17 cellular contexts compared by ENCODE assay signal in the genomic region with DNA sequence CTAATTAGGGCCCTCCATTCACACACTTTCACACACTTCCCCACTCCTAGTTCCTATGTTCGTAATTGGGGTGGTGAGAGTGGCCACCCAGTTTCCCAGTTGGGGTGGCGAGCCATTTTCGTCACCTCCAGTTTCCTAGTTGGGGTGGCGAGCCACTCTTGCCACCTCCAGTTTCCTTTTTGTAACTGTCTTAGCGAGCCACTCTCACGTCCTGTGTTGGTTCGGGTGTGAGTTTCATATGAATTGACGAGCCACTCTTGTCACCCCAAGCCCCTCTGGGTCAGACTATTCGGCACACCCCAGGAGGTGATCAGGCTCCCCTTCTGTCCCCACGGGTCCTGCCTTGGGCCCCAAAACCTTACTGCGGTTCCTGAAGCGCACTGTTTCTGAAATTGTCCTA. TPM values are rescaled to one million over a fixed set of nuclear protein-coding genes. Genes with fewer than 3 reads are reported as not detected.
A peak's percentile ranks its signal among the peaks of the same experiment; 100 is the strongest.
DNase-seq lines count a peak whose midpoint lies in the region; ATAC-seq and TF ChIP-seq lines count a peak whose summit lies in the region.
"Had no signal": no experiment of that assay in that cellular context is flagged by ENCODE, and none has a peak within 500 bp of the region (broad histone marks: within the 10 kb centered on the region; RNA-seq: fewer than 3 reads in every experiment).

No MANE protein-coding gene starts in this region.

- no peak overlapping the region for H3K4me3 ChIP-seq in lower leg skin (ENCODE audit: low read depth, poor library complexity, severe bottlenecking)
- H3K4me3 ChIP-seq: Peyer's patch, SJCRH30 had no signal

- TF ChIP-seq CTCF in lower leg skin (IDR thresholded peaks at IDR 0.05), result no peak

- peaks cover 2% of the 10 kb centered on the region for H3K4me1 Mint-ChIP-seq in activated naive CD8-positive, alpha-beta T cell treated with anti-CD3 and anti-CD28 coated beads for 36 hours
- H3K4me1 Mint-ChIP-seq in activated naive CD8-positive, alpha-beta T cell treated with anti-CD3 and anti-CD28 coated beads, Interleukin-2, amount 50 U/mL, for 24 hours, result no peaks in the 10 kb centered on the region
- H3K4me1 Mint-ChIP-seq in central memory CD8-positive, alpha-beta T cell, result peaks cover 11% of the 10 kb centered on the region
- peaks cover 11 to 16% of the 10 kb centered on the region in 2 donors for H3K4me1 Mint-ChIP-seq in natural killer cell treated with Interleukin-12 subunit alpha and Interleukin-12 subunit beta and Interleukin-15 and Interleukin-18, amount 100 ng/mL, for 72 hours (ENCODE audit: low read depth in 2 of 2)

- no peak for DNase-seq in activated naive CD8-positive, alpha-beta T cell treated with anti-CD3 and anti-CD28 coated beads for 36 hours
- no peak for DNase-seq in activated naive CD8-positive, alpha-beta T cell treated with anti-CD3 and anti-CD28 coated beads, Interleukin-2, amount 50 U/mL, for 24 hours
- DNase-seq in central memory CD8-positive, alpha-beta T cell (ENCODE audit: low spot score in 2 of 2), result no peak
- DNase-seq in natural killer cell treated with Interleukin-12 subunit alpha and Interleukin-12 subunit beta and Interleukin-15 and Interleukin-18, amount 100 ng/mL, for 72 hours (ENCODE audit: low spot score), result no peak
- DNase-seq in NCI-H1694 (lab: John Stamatoyannopoulos, UW) (no peak), lower leg skin (ENCODE audit: low spot score in 2 of 2) (no peak), SIG-M5 treated with dmso at 0.1 percent for 504 hours (lab: John Stamatoyannopoulos, UW; ENCODE audit: unreplicated experiment) (no peak)
- DNase-seq: CD4-positive, CD25-positive, alpha-beta regulatory T cell; COR-L47; DMS79; IMR-90; NCI-H1105 treated with DMSO at 0.1 percent for 48 hours; NCI-H2081 treated with DMSO at 0.1 percent for 48 hours; NCI-H446; NCI-H526; Peyer's patch; SJCRH30 had no signal

- peaks cover 2% of the 10 kb centered on the region for H3K9me3 Mint-ChIP-seq in activated naive CD8-positive, alpha-beta T cell treated with anti-CD3 and anti-CD28 coated beads for 36 hours
- H3K9me3 Mint-ChIP-seq in activated naive CD8-positive, alpha-beta T cell treated with anti-CD3 and anti-CD28 coated beads, Interleukin-2, amount 50 U/mL, for 24 hours, result no peaks in the 10 kb centered on the region
- H3K9me3 Mint-ChIP-seq in central memory CD8-positive, alpha-beta T cell, result no peaks in the 10 kb centered on the region
- H3K9me3 Mint-ChIP-seq in natural killer cell treated with Interleukin-12 subunit alpha and Interleukin-12 subunit beta and Interleukin-15 and Interleukin-18, amount 100 ng/mL, for 72 hours, result no peaks in the 10 kb centered on the region

- H3K36me3 Mint-ChIP-seq in activated naive CD8-positive, alpha-beta T cell treated with anti-CD3 and anti-CD28 coated beads for 36 hours, result peaks cover 29% of the 10 kb centered on the region
- H3K36me3 Mint-ChIP-seq in activated naive CD8-positive, alpha-beta T cell treated with anti-CD3 and anti-CD28 coated beads, Interleukin-2, amount 50 U/mL, for 24 hours (ENCODE audit: low read depth), result peaks cover 37% of the 10 kb centered on the region
- peaks cover 49% of the 10 kb centered on the region for H3K36me3 Mint-ChIP-seq in central memory CD8-positive, alpha-beta T cell (ENCODE audit: insufficient read depth)
- peaks cover 22% of the 10 kb centered on the region for H3K36me3 Mint-ChIP-seq in natural killer cell treated with Interleukin-12 subunit alpha and Interleukin-12 subunit beta and Interleukin-15 and Interleukin-18, amount 100 ng/mL, for 72 hours

- no peaks in the 10 kb centered on the region for H3K27me3 Mint-ChIP-seq in activated naive CD8-positive, alpha-beta T cell treated with anti-CD3 and anti-CD28 coated beads for 36 hours
- H3K27me3 Mint-ChIP-seq in activated naive CD8-positive, alpha-beta T cell treated with anti-CD3 and anti-CD28 coated beads, Interleukin-2, amount 50 U/mL, for 24 hours, result no peaks in the 10 kb centered on the region
- no peaks in the 10 kb centered on the region for H3K27me3 Mint-ChIP-seq in central memory CD8-positive, alpha-beta T cell
- H3K27me3 Mint-ChIP-seq in natural killer cell treated with Interleukin-12 subunit alpha and Interleukin-12 subunit beta and Interleukin-15 and Interleukin-18, amount 100 ng/mL, for 72 hours, result no peaks in the 10 kb centered on the region
- H3K27me3 Mint-ChIP-seq: CD4-positive, CD25-positive, alpha-beta regulatory T cell had no signal

- TF ChIP-seq POLR2A in lower leg skin (IDR thresholded peaks at IDR 0.05), result no peak

- H3K27ac Mint-ChIP-seq in activated naive CD8-positive, alpha-beta T cell treated with anti-CD3 and anti-CD28 coated beads for 36 hours, result peak overlapping the region; percentile 73
- H3K27ac Mint-ChIP-seq in activated naive CD8-positive, alpha-beta T cell treated with anti-CD3 and anti-CD28 coated beads, Interleukin-2, amount 50 U/mL, for 24 hours, result no peak overlapping the region
- peak overlapping the region; percentile 56 for H3K27ac Mint-ChIP-seq in central memory CD8-positive, alpha-beta T cell (ENCODE audit: low read depth)
- H3K27ac Mint-ChIP-seq in natural killer cell treated with Interleukin-12 subunit alpha and Interleukin-12 subunit beta and Interleukin-15 and Interleukin-18, amount 100 ng/mL, for 72 hours, result peak overlapping the region; percentile 56 to 66
- H3K27ac Mint-ChIP-seq: CD4-positive, CD25-positive, alpha-beta regulatory T cell had no signal

- H3K4me3 Mint-ChIP-seq in activated naive CD8-positive, alpha-beta T cell treated with anti-CD3 and anti-CD28 coated beads for 36 hours, result no peak overlapping the region
- H3K4me3 Mint-ChIP-seq in activated naive CD8-positive, alpha-beta T cell treated with anti-CD3 and anti-CD28 coated beads, Interleukin-2, amount 50 U/mL, for 24 hours, result no peak overlapping the region
- peak overlapping the region; percentile 8 for H3K4me3 Mint-ChIP-seq in central memory CD8-positive, alpha-beta T cell
- peak overlapping the region; percentile 53 for H3K4me3 Mint-ChIP-seq in natural killer cell treated with Interleukin-12 subunit alpha and Interleukin-12 subunit beta and Interleukin-15 and Interleukin-18, amount 100 ng/mL, for 72 hours

- 96 to 98% methylated on average over 12 of the region's 12 CpGs for WGBS in lower leg skin, 2 donors

- intact Hi-C loops in lower leg skin (cut with DNase I; ENCODE audit: low total_unique reads), result no loop called here

- no peak for ATAC-seq in activated naive CD8-positive, alpha-beta T cell treated with anti-CD3 and anti-CD28 coated beads, Interleukin-2, amount 50 U/mL, for 24 hours
- ATAC-seq in central memory CD8-positive, alpha-beta T cell (replicated peaks; ENCODE audit: extremely low read depth, poor library complexity, severe bottlenecking), result no peak
- peak; percentile 57 to 63 for ATAC-seq in natural killer cell treated with Interleukin-12 subunit alpha and Interleukin-12 subunit beta and Interleukin-15 and Interleukin-18, amount 100 ng/mL, for 72 hours

RNA-seq across cellular contexts. Expression of a gene that starts 14.0 kb away (rescaled TPM):
- total RNA-seq in activated naive CD8-positive, alpha-beta T cell treated with anti-CD3 and anti-CD28 coated beads for 36 hours, result 10 to 100 TPM; 19.8 to 20.6 TPM
- 10 to 100 TPM; 21.6 to 25.9 TPM for total RNA-seq in natural killer cell treated with Interleukin-12 subunit alpha and Interleukin-12 subunit beta and Interleukin-15 and Interleukin-18, amount 100 ng/mL, for 72 hours
- 10 to 100 TPM; 11.9 to 25.5 (median 16.1) TPM for total RNA-seq in lower leg skin

Comparison
In these comparisons a context has a peak if more than half of its experiments do, and no peak if none do; other contexts are left out.
1. H3K4me3 Mint-ChIP-seq: peak in central memory CD8-positive, alpha-beta T cell (single experiment) and natural killer cell treated with Interleukin-12 subunit alpha and Interleukin-12 subunit beta and Interleukin-15 and Interleukin-18, amount 100 ng/mL, for 72 hours (single experiment); none in activated naive CD8-positive, alpha-beta T cell treated with anti-CD3 and anti-CD28 coated beads for 36 hours (single experiment) and activated naive CD8-positive, alpha-beta T cell treated with anti-CD3 and anti-CD28 coated beads, Interleukin-2, amount 50 U/mL, for 24 hours (single experiment).
2. ATAC-seq: peak in natural killer cell treated with Interleukin-12 subunit alpha and Interleukin-12 subunit beta and Interleukin-15 and Interleukin-18, amount 100 ng/mL, for 72 hours (2 of 2); none in activated naive CD8-positive, alpha-beta T cell treated with anti-CD3 and anti-CD28 coated beads, Interleukin-2, amount 50 U/mL, for 24 hours (single experiment) and central memory CD8-positive, alpha-beta T cell (single experiment).